In genomic region chr2:127893033-127893432, GRCh38 we compare ENCODE assay signal across 17 cellular contexts. TPM values are rescaled to one million over a fixed set of nuclear protein-coding genes. Genes with fewer than 3 reads are reported as not detected.
DNase-seq lines count a peak whose midpoint lies in the region; ATAC-seq, FAIRE-seq and TF ChIP-seq lines count a peak whose summit lies in the region.
"Had no signal": no experiment of that assay in that cellular context is flagged by ENCODE, and none has a peak within 500 bp of the region (broad histone marks: within the 10 kb centered on the region; RNA-seq: fewer than 3 reads in every experiment).

No MANE protein-coding gene starts in this region.

- TF ChIP-seq POLR2A in K562 (conservative IDR thresholded peaks at IDR 0.05) (no peak), HepG2 (IDR thresholded peaks at IDR 0.05; ENCODE audit: insufficient read depth in 1 of 2, low read depth in 2 of 2, low read length in 2 of 2) (no peak; a peak in 1 of 4 replicates)

- no peak overlapping the region for H3K27ac Mint-ChIP-seq in CD8-positive, alpha-beta memory T cell
- H3K27ac Mint-ChIP-seq: B cell had no signal

- TF ChIP-seq EP300 in K562 (IDR thresholded peaks at IDR 0.05; ENCODE audit: low read length) (no peak), HepG2 (IDR thresholded peaks at IDR 0.05; ENCODE audit: low read depth in 2 of 2, low read length in 2 of 2) (no peak), HepG2 (CRISPR knock-in tag; IDR thresholded peaks at IDR 0.05; ENCODE audit: borderline replicate concordance) (no peak)

- no peak for TF ChIP-seq RAD21 in K562 (CRISPR knock-in tag; conservative IDR thresholded peaks at IDR 0.05 in 1 of 2, IDR thresholded peaks at IDR 0.05 in 1 of 2)
- no peak for TF ChIP-seq RAD21 in HepG2 (CRISPR knock-in tag; IDR thresholded peaks at IDR 0.05)

- no peak for DNase-seq in K562 (ENCODE audit: extremely low read depth in 1 of 4, low spot score in 3 of 4)
- no peak for DNase-seq in HepG2 (ENCODE audit: low spot score)
- no peak for DNase-seq in psoas muscle
- no peak for DNase-seq in islet precursor cell
- DNase-seq in CD8-positive, alpha-beta memory T cell: no peak
- DNase-seq: DMS153, EL, NCI-H1417 treated with DMSO at 0.1 percent for 48 hours, NCI-H2029, NCI-H510A, NCI-H82, SIG-M5 had no signal

- no peak for FAIRE-seq in K562 (lab: Jason Lieb, UNC)
- peak; percentile 48 for FAIRE-seq in HepG2 (lab: Jason Lieb, UNC)
- FAIRE-seq: GM12878, RCC 7860 had no signal

- peaks cover 0 to 6% of the 10 kb centered on the region in 2 donors for H3K27me3 Mint-ChIP-seq in CD8-positive, alpha-beta memory T cell
- H3K27me3 Mint-ChIP-seq: B cell had no signal

- CTCF ChIA-PET in K562 (lab: Yijun Ruan, JAX; ENCODE audit: low intra/inter-chr PET ratio): no interaction called here
- CTCF ChIA-PET in HepG2 (lab: Yijun Ruan, JAX; ENCODE audit: low intra/inter-chr PET ratio, low total read pairs): no interaction called here
- CTCF ChIA-PET in CD8-positive, alpha-beta memory T cell (lab: Charles Lee): no interaction called here

- no peaks in the 10 kb centered on the region for H4K20me1 ChIP-seq in K562 (replicated peaks; ENCODE audit: control insufficient read depth, insufficient read depth, low read length)
- no peaks in the 10 kb centered on the region for H4K20me1 ChIP-seq in HepG2 (ENCODE audit: insufficient read depth, low read length)

- H3K36me3 ChIP-seq in K562 (ENCODE audit: control insufficient read depth, insufficient read depth, low read length) (no peaks in the 10 kb centered on the region), HepG2 (replicated peaks in 1 of 2; ENCODE audit: control insufficient read depth in 1 of 2, insufficient read depth in 2 of 2, low read length in 2 of 2) (no peaks in the 10 kb centered on the region), psoas muscle (ENCODE audit: insufficient read depth in 1 of 2, low read depth in 1 of 2) (no peaks in the 10 kb centered on the region)
- no peaks in the 10 kb centered on the region for H3K36me3 ChIP-seq in CD8-positive, alpha-beta memory T cell (ENCODE audit: insufficient read depth, low read length)

- H3K27me3 ChIP-seq in K562 (ENCODE audit: control insufficient read depth in 2 of 2, insufficient read depth in 2 of 2, low read length in 2 of 2) (no peaks in the 10 kb centered on the region), HepG2 (ENCODE audit: control insufficient read depth in 1 of 2, insufficient read depth in 2 of 2, low read length in 2 of 2) (no peaks in the 10 kb centered on the region), psoas muscle (ENCODE audit: insufficient read depth in 3 of 3, low read length in 2 of 3) (no peaks in the 10 kb centered on the region)
- H3K27me3 ChIP-seq in CD8-positive, alpha-beta memory T cell (ENCODE audit: insufficient read depth, low read length, poor library complexity, severe bottlenecking): no peaks in the 10 kb centered on the region

- intact Hi-C loops in K562 (cut with micrococcal nuclease) (no loop called here), HepG2 (cut with micrococcal nuclease; ENCODE audit: unreplicated experiment) (no loop called here), psoas muscle (cut with DNase I) (no loop called here)

- H3K4me2 ChIP-seq in K562 (ENCODE audit: insufficient read depth, low read length): no peak overlapping the region
- peak overlapping the region; percentile 89 for H3K4me2 ChIP-seq in HepG2 (ENCODE audit: low read depth, low read length)

- H3K9ac ChIP-seq in K562 (ENCODE audit: insufficient read depth in 1 of 2, low read depth in 2 of 2, low read length in 2 of 2) (peak overlapping the region in 1 of 2 experiments; percentile 69; a peak in 1 of 4 replicates), HepG2 (ENCODE audit: insufficient read depth, low read depth, low read length) (peak overlapping the region; percentile 38; the same call in 1 of the 2 replicates)

- H3K4me3 Mint-ChIP-seq in CD8-positive, alpha-beta memory T cell: no peak overlapping the region
- H3K4me3 Mint-ChIP-seq: B cell had no signal

- in situ Hi-C loops in K562 (cut with MboI) (no loop called here), HepG2 (cut with HindIII; ENCODE audit: extremely low pct_ligation_motif_present, low pct_unique_long_range_greater_than_20kb) (no loop called here)

- H3K9me3 ChIP-seq in K562 (replicated peaks; ENCODE audit: control insufficient read depth, insufficient read depth, low read depth, low read length) (no peaks in the 10 kb centered on the region), HepG2 (ENCODE audit: low read length) (no peaks in the 10 kb centered on the region), psoas muscle (no peaks in the 10 kb centered on the region)
- no peaks in the 10 kb centered on the region for H3K9me3 ChIP-seq in CD8-positive, alpha-beta memory T cell (ENCODE audit: low read length)

- TF ChIP-seq CTCF in K562 (IDR thresholded peaks at IDR 0.05 in 2 of 3, conservative IDR thresholded peaks at IDR 0.05 in 1 of 3; ENCODE audit: insufficient read depth in 2 of 3, low read depth in 1 of 3, low read length in 3 of 3) (no peak), HepG2 (CRISPR knock-in tag; IDR thresholded peaks at IDR 0.05) (no peak), psoas muscle (IDR thresholded peaks at IDR 0.05) (no peak)

- H3K4me3 ChIP-seq in K562: no peak overlapping the region
- H3K4me3 ChIP-seq in HepG2 (replicated peaks in 1 of 3; ENCODE audit: insufficient read depth in 1 of 3, low read depth in 2 of 3, low read length in 3 of 3): peak overlapping the region; percentile 52 to 66 (median 55)
- H3K4me3 ChIP-seq in psoas muscle: peak overlapping the region; percentile 11
- H3K4me3 ChIP-seq in CD8-positive, alpha-beta memory T cell (ENCODE audit: low read length): no peak overlapping the region
- H3K4me3 ChIP-seq: GM12878 had no signal

- peaks cover under 1 to 8% (median 2%) of the 10 kb centered on the region in 3 donors for H3K4me1 Mint-ChIP-seq in CD8-positive, alpha-beta memory T cell

- no peaks in the 10 kb centered on the region for H3K36me3 Mint-ChIP-seq in CD8-positive, alpha-beta memory T cell

- H3K79me2 ChIP-seq in K562 (ENCODE audit: control insufficient read depth, insufficient read depth, low read length) (no peaks in the 10 kb centered on the region), HepG2 (ENCODE audit: insufficient read depth, low read length) (peaks cover 1% of the 10 kb centered on the region)

- BruUV-seq in K562 (replicated peaks; lab: Mats Ljungman, UMichigan): no TSS peak
- BruUV-seq in HepG2 (replicated peaks; lab: Mats Ljungman, UMichigan): TSS peak; percentile 90

- H3K9me3 Mint-ChIP-seq in CD8-positive, alpha-beta memory T cell: no peaks in the 10 kb centered on the region

- H3K4me1 ChIP-seq in K562 (replicated peaks in 1 of 2; ENCODE audit: control insufficient read depth in 2 of 2, insufficient read depth in 2 of 2, low read length in 2 of 2) (peaks cover 3 to 5% of the 10 kb centered on the region in 2 experiments; a peak in 3 of 5 replicates), HepG2 (ENCODE audit: insufficient read depth, low read length) (peaks cover 54% of the 10 kb centered on the region), psoas muscle (peaks cover 2% of the 10 kb centered on the region)
- H3K4me1 ChIP-seq in CD8-positive, alpha-beta memory T cell (ENCODE audit: insufficient read depth, low read length): peaks cover 2% of the 10 kb centered on the region

- H2AFZ ChIP-seq in K562 (ENCODE audit: low read depth, low read length) (peak overlapping the region; percentile 74), HepG2 (ENCODE audit: low read length) (peak overlapping the region; percentile 83)

- POLR2A ChIA-PET in K562 (lab: Yijun Ruan, JAX): interaction anchor here (0.6 to 1.1 kb wide), 3 partner anchors 9 to 81 kb away, joined by 3 read pairs; no protein-coding TSS in a partner anchor
- POLR2A ChIA-PET in HepG2 (lab: Yijun Ruan, JAX): interaction anchor here (1.0 kb wide), 1 partner anchor 81 kb away, joined by 4 read pairs; the partner anchor contains the start of gene WDR33
- POLR2A ChIA-PET in CD8-positive, alpha-beta memory T cell (lab: Charles Lee): no interaction called here

- H3K9me1 ChIP-seq in K562 (ENCODE audit: control insufficient read depth, insufficient read depth, low read length): no peaks in the 10 kb centered on the region

- H3K27ac ChIP-seq in K562 (ENCODE audit: extremely low read depth, low read depth, low read length) (no peak overlapping the region), HepG2 (ENCODE audit: extremely low read length, insufficient read depth, low read length) (no peak overlapping the region), psoas muscle (no peak overlapping the region)
- H3K27ac ChIP-seq in CD8-positive, alpha-beta memory T cell (ENCODE audit: low read depth, low read length): no peak overlapping the region

- peak; percentile 75 for ATAC-seq in GM18868 (IDR thresholded peaks at IDR 0.05; ENCODE audit: unreplicated experiment)
- peak; percentile 34 for ATAC-seq in K562
- peak; percentile 73 for ATAC-seq in HepG2
- ATAC-seq in psoas muscle: peak; percentile 16 to 72 (median 32)
- no peak for ATAC-seq in HG03108 (IDR thresholded peaks at IDR 0.05; ENCODE audit: unreplicated experiment)
- ATAC-seq: GM12878 had no signal

- 45% methylated on average over 12 of the region's 14 CpGs for WGBS in K562 (ENCODE audit: insufficient coverage, low coverage, missing lambda C conversion rate)
- WGBS in HepG2 (ENCODE audit: low lambda C conversion rate): 63% methylated on average over 14 of the region's 14 CpGs
- WGBS in psoas muscle, 3 donors: 64 to 72% (median 66%) methylated on average over 14 of the region's 14 CpGs

RNA-seq across cellular contexts. Expression of gene AMMECR1L, which starts 7.3 kb away (rescaled TPM):
- total RNA-seq in K562 (2011; cell fraction: chromatin; rRNA removed; ENCODE audit: low replicate concordance): 23.9 and 25.5 TPM in 2 replicates
- 13.4 and 14.2 TPM in 2 replicates for total RNA-seq in K562 (2011; cell fraction: nucleolus; rRNA removed)
- total RNA-seq in K562 (2011; cell fraction: nucleoplasm; rRNA removed): 14.6 and 16.1 TPM in 2 replicates
- 6.5 and 7.3 TPM in 2 replicates for total RNA-seq in K562 (2014; rRNA removed)
- 13.8 and 14.3 TPM in 2 replicates for total RNA-seq in K562 (2014; rRNA removed; fragmentation: Illumina TruSeq; extraction: Trizol)
- total RNA-seq in K562 (2015; rRNA removed; fragmentation: Illumina TruSeq; extraction: Trizol): 11.2 and 11.5 TPM in 2 replicates
- total RNA-seq in K562 (2021): 12.6 and 13.4 TPM in 2 replicates
- 7.7 and 9.1 TPM in 2 replicates for polyA plus RNA-seq in K562 (2011; rRNA removed)
- 6.2 and 9.0 TPM in 2 replicates for polyA plus RNA-seq in K562 (2011; cell fraction: cytosol; rRNA removed)
- 16.3 and 17.8 TPM in 2 replicates for polyA plus RNA-seq in K562 (2011; cell fraction: nucleus; rRNA removed)
- polyA plus RNA-seq in K562 (2012): 9.5 and 9.9 TPM in 2 replicates
- polyA plus RNA-seq in K562 (2014; fragmentation: Illumina TruSeq; extraction: Trizol): 15.3 and 15.5 TPM in 2 replicates
- 1 to 10 TPM; 3.7 to 4.7 TPM for polyA plus RNA-seq in K562 (2014; fragmentation: Nextera tagmentation; extraction: Ambion mirVana)
- 7.7 and 8.6 TPM in 2 replicates for polyA plus RNA-seq in K562 (2014; rRNA removed)
- 11.9 and 14.3 TPM in 2 replicates for polyA minus RNA-seq in K562 (2011; rRNA and poly(A)+ RNA removed)
- polyA minus RNA-seq in K562 (2011; cell fraction: cytosol; rRNA and poly(A)+ RNA removed): 5.4 and 7.9 TPM in 2 replicates
- polyA minus RNA-seq in K562 (2011; cell fraction: nucleus; rRNA and poly(A)+ RNA removed): 7.1 and 10.7 TPM in 2 replicates
- 14.2 and 14.7 TPM in 2 replicates for total RNA-seq in HepG2 (2016; rRNA removed; fragmentation: Illumina TruSeq; extraction: Trizol)
- 2.6 and 2.9 TPM in 2 replicates for total RNA-seq in HepG2 (2016; cell fraction: cytosol; rRNA removed; fragmentation: Illumina TruSeq; extraction: Trizol; ENCODE audit: low read depth)
- 13.0 and 14.1 TPM in 2 replicates for total RNA-seq in HepG2 (2016; cell fraction: insoluble cytoplasmic fraction; rRNA removed; fragmentation: Illumina TruSeq; extraction: Trizol)
- total RNA-seq in HepG2 (2016; cell fraction: membrane; rRNA removed; fragmentation: Illumina TruSeq; extraction: Trizol): 6.7 and 7.1 TPM in 2 replicates
- 15.6 and 17.6 TPM in 2 replicates for total RNA-seq in HepG2 (2016; cell fraction: nucleus; rRNA removed; fragmentation: Illumina TruSeq; extraction: Trizol)
- polyA plus RNA-seq in HepG2 (2011; rRNA removed): 9.1 and 9.4 TPM in 2 replicates
- 7.3 and 10.9 TPM in 2 replicates for polyA plus RNA-seq in HepG2 (2011; cell fraction: cytosol; rRNA removed)
- polyA plus RNA-seq in HepG2 (2011; cell fraction: nucleus; rRNA removed): 18.3 and 22.2 TPM in 2 replicates
- 13.3 and 16.8 TPM in 2 replicates for polyA plus RNA-seq in HepG2 (2012)
- 0.83 and 0.85 TPM in 2 replicates for polyA plus RNA-seq in HepG2 (2016; cell fraction: cytosol; fragmentation: Illumina TruSeq; extraction: Trizol; ENCODE audit: low read depth)
- polyA plus RNA-seq in HepG2 (2016; cell fraction: insoluble cytoplasmic fraction; fragmentation: Illumina TruSeq; extraction: Trizol; ENCODE audit: low read depth): 12.6 and 14.1 TPM in 2 replicates
- 3.2 and 3.4 TPM in 2 replicates for polyA plus RNA-seq in HepG2 (2016; cell fraction: membrane; fragmentation: Illumina TruSeq; extraction: Trizol; ENCODE audit: low read depth)
- 30.7 and 31.8 TPM in 2 replicates for polyA plus RNA-seq in HepG2 (2016; cell fraction: nucleus; fragmentation: Illumina TruSeq; extraction: Trizol; ENCODE audit: insufficient read depth, low read depth)
- 10.4 and 15.8 TPM in 2 replicates for polyA minus RNA-seq in HepG2 (2011; rRNA and poly(A)+ RNA removed; ENCODE audit: low replicate concordance)
- polyA minus RNA-seq in HepG2 (2011; cell fraction: cytosol; rRNA and poly(A)+ RNA removed): 9.9 and 11.5 TPM in 2 replicates
- polyA minus RNA-seq in HepG2 (2011; cell fraction: nucleus; rRNA and poly(A)+ RNA removed): 21.5 and 23.1 TPM in 2 replicates
- 10 to 100 TPM in 3 of 4 donors, 1 to 10 TPM in 1; 6.7 to 14.7 (median 12.4) TPM for total RNA-seq in psoas muscle
- 10 to 100 TPM in 1 of 3 donors, 1 to 10 TPM in 2; 6.2 to 14.8 (median 8.3) TPM for polyA plus RNA-seq in psoas muscle
- total RNA-seq in CD8-positive, alpha-beta memory T cell: 10 to 100 TPM; 23.4 to 24.0 TPM
- polyA plus RNA-seq in CD8-positive, alpha-beta memory T cell: 8.7 TPM

RNA-seq across cellular contexts. Expression of gene POLR2D, which starts 35.1 kb away (rescaled TPM):
- 22.3 and 26.2 TPM in 2 replicates for total RNA-seq in K562 (2011; cell fraction: chromatin; rRNA removed; ENCODE audit: low replicate concordance)
- total RNA-seq in K562 (2011; cell fraction: nucleolus; rRNA removed): 9.7 and 10.7 TPM in 2 replicates
- total RNA-seq in K562 (2011; cell fraction: nucleoplasm; rRNA removed): 17.3 and 28.2 TPM in 2 replicates
- total RNA-seq in K562 (2014; rRNA removed) (30.7 and 42.8 TPM in 2 replicates), K562 (2014; rRNA removed; fragmentation: Illumina TruSeq; extraction: Trizol) (62.1 and 77.0 TPM in 2 replicates), K562 (2015; rRNA removed; fragmentation: Illumina TruSeq; extraction: Trizol) (46.0 and 49.0 TPM in 2 replicates), K562 (2021) (83.6 and 91.0 TPM in 2 replicates), HepG2 (2016; rRNA removed; fragmentation: Illumina TruSeq; extraction: Trizol) (46.8 and 73.9 TPM in 2 replicates), psoas muscle (10 to 100 TPM; 33.6 to 49.8 (median 48.4) TPM)
- polyA plus RNA-seq in K562 (2011; rRNA removed) (37.5 and 67.8 TPM in 2 replicates), K562 (2014; fragmentation: Illumina TruSeq; extraction: Trizol) (96.3 and 108 TPM in 2 replicates), K562 (2014; fragmentation: Nextera tagmentation; extraction: Ambion mirVana) (10 to 100 TPM; 47.6 to 49.2 TPM), K562 (2014; rRNA removed) (44.5 and 51.4 TPM in 2 replicates), HepG2 (2011; rRNA removed) (22.3 and 26.9 TPM in 2 replicates), psoas muscle (10 to 100 TPM; 22.2 to 63.0 (median 48.0) TPM)
- 33.3 and 48.1 TPM in 2 replicates for polyA plus RNA-seq in K562 (2011; cell fraction: cytosol; rRNA removed)
- polyA plus RNA-seq in K562 (2011; cell fraction: nucleus; rRNA removed): 17.3 and 18.2 TPM in 2 replicates
- 58.4 and 78.9 TPM in 2 replicates for polyA plus RNA-seq in K562 (2012)
- 31.8 and 55.4 TPM in 2 replicates for polyA minus RNA-seq in K562 (2011; rRNA and poly(A)+ RNA removed)
- 21.8 and 29.9 TPM in 2 replicates for polyA minus RNA-seq in K562 (2011; cell fraction: cytosol; rRNA and poly(A)+ RNA removed)
- polyA minus RNA-seq in K562 (2011; cell fraction: nucleus; rRNA and poly(A)+ RNA removed): 4.0 and 5.6 TPM in 2 replicates
- 12.6 and 14.2 TPM in 2 replicates for total RNA-seq in HepG2 (2016; cell fraction: cytosol; rRNA removed; fragmentation: Illumina TruSeq; extraction: Trizol; ENCODE audit: low read depth)
- total RNA-seq in HepG2 (2016; cell fraction: insoluble cytoplasmic fraction; rRNA removed; fragmentation: Illumina TruSeq; extraction: Trizol): 48.2 and 65.2 TPM in 2 replicates
- 60.9 and 67.5 TPM in 2 replicates for total RNA-seq in HepG2 (2016; cell fraction: membrane; rRNA removed; fragmentation: Illumina TruSeq; extraction: Trizol)
- total RNA-seq in HepG2 (2016; cell fraction: nucleus; rRNA removed; fragmentation: Illumina TruSeq; extraction: Trizol): 22.2 and 26.9 TPM in 2 replicates
- polyA plus RNA-seq in HepG2 (2011; cell fraction: cytosol; rRNA removed): 16.3 and 24.5 TPM in 2 replicates
- polyA plus RNA-seq in HepG2 (2011; cell fraction: nucleus; rRNA removed): 8.2 and 10.7 TPM in 2 replicates
- 46.9 and 47.5 TPM in 2 replicates for polyA plus RNA-seq in HepG2 (2012)
- polyA plus RNA-seq in HepG2 (2016; cell fraction: cytosol; fragmentation: Illumina TruSeq; extraction: Trizol; ENCODE audit: low read depth): 27.4 and 35.8 TPM in 2 replicates
- polyA plus RNA-seq in HepG2 (2016; cell fraction: insoluble cytoplasmic fraction; fragmentation: Illumina TruSeq; extraction: Trizol; ENCODE audit: low read depth): 84.9 and 88.7 TPM in 2 replicates
- polyA plus RNA-seq in HepG2 (2016; cell fraction: membrane; fragmentation: Illumina TruSeq; extraction: Trizol; ENCODE audit: low read depth): 69.2 and 75.1 TPM in 2 replicates
- polyA plus RNA-seq in HepG2 (2016; cell fraction: nucleus; fragmentation: Illumina TruSeq; extraction: Trizol; ENCODE audit: insufficient read depth, low read depth): 54.7 and 59.0 TPM in 2 replicates
- 19.8 and 24.2 TPM in 2 replicates for polyA minus RNA-seq in HepG2 (2011; rRNA and poly(A)+ RNA removed; ENCODE audit: low replicate concordance)
- polyA minus RNA-seq in HepG2 (2011; cell fraction: cytosol; rRNA and poly(A)+ RNA removed): 14.4 and 17.2 TPM in 2 replicates
- polyA minus RNA-seq in HepG2 (2011; cell fraction: nucleus; rRNA and poly(A)+ RNA removed): 12.0 and 12.3 TPM in 2 replicates
- total RNA-seq in CD8-positive, alpha-beta memory T cell: 10 to 100 TPM; 92.3 to 96.4 TPM
- polyA plus RNA-seq in CD8-positive, alpha-beta memory T cell: 38.7 TPM

Comparison
In these comparisons a context has a peak if more than half of its experiments do, and no peak if none do; other contexts are left out.
1. H3K4me3 ChIP-seq: peak in HepG2 (3 of 3) and psoas muscle (single experiment); none in K562 (single experiment) and CD8-positive, alpha-beta memory T cell (single experiment).